ENCODE assay signal across 1 cellular context in genomic region chr4:57156242-57156990, GRCh38.
TF ChIP-seq lines count a peak whose summit lies in the region.

No MANE protein-coding gene starts in this region.

TF ChIP-seq in H1, 55 proteins besides CTCF, POLR2A, EP300 and RAD21:
- no peak for TF ChIP-seq FOSL1 (IDR thresholded peaks at IDR 0.05; ENCODE audit: insufficient read depth, low read depth, low read length)
- no peak for TF ChIP-seq ZNF274 (IDR thresholded peaks at IDR 0.05; ENCODE audit: borderline replicate concordance, extremely low read depth, low read length)
